13 cellular contexts compared by ENCODE assay signal in genomic region chr11:70326843-70327242, GRCh38. TPM values are rescaled to one million over a fixed set of nuclear protein-coding genes. Genes with fewer than 3 reads are reported as not detected.
A peak's percentile ranks its signal among the peaks of the same experiment; 100 is the strongest.
DNase-seq lines count a peak whose midpoint lies in the region; ATAC-seq and TF ChIP-seq lines count a peak whose summit lies in the region.
"Had no signal": no experiment of that assay in that cellular context is flagged by ENCODE, and none has a peak within 500 bp of the region (broad histone marks: within the 10 kb centered on the region; RNA-seq: fewer than 3 reads in every experiment).

No MANE protein-coding gene starts in this region.

- H3K9me3 ChIP-seq in hepatocyte (ENCODE audit: low read depth) (no peaks in the 10 kb centered on the region), vagina (no peaks in the 10 kb centered on the region)

- peak overlapping the region; percentile 27 to 37 for H3K27ac Mint-ChIP-seq in stimulated activated naive CD8-positive, alpha-beta T cell treated with anti-CD3 and anti-CD28 coated beads, Interleukin-15, amount 100 ng/mL, for 72 hours

- peak overlapping the region; percentile 33 for H3K4me2 ChIP-seq in hepatocyte

- no peak overlapping the region for H2AFZ ChIP-seq in hepatocyte

- WGBS in hepatocyte (ENCODE audit: low lambda C conversion rate, missing lambda C conversion rate), result 100% methylated on average over 2 of the region's 2 CpGs

- no peaks in the 10 kb centered on the region for H3K36me3 ChIP-seq in hepatocyte (replicated peaks; ENCODE audit: insufficient read depth, low read depth)
- peaks cover 0 to 33% of the 10 kb centered on the region in 2 donors for H3K36me3 ChIP-seq in vagina

- TF ChIP-seq CTCF in hepatocyte (IDR thresholded peaks at IDR 0.05; ENCODE audit: poor library complexity) (no peak), vagina (IDR thresholded peaks at IDR 0.05) (no peak)

- no peak overlapping the region for H3K4me3 Mint-ChIP-seq in stimulated activated naive CD8-positive, alpha-beta T cell treated with anti-CD3 and anti-CD28 coated beads, Interleukin-15, amount 100 ng/mL, for 72 hours

- ATAC-seq in stimulated activated naive CD8-positive, alpha-beta T cell treated with anti-CD3 and anti-CD28 coated beads, Interleukin-15, amount 100 ng/mL, for 72 hours, result no peak
- no peak for ATAC-seq in stimulated activated naive CD8-positive, alpha-beta T cell treated with anti-CD3 and anti-CD28 coated beads, Interleukin-15, Interleukin-2, amounts not matched to agents 100 U/mL and 50 U/mL, for 24 hours
- ATAC-seq in sciatic nerve, result peak; percentile 66

- no peak for TF ChIP-seq POLR2A in vagina (IDR thresholded peaks at IDR 0.05)

- H3K9me3 Mint-ChIP-seq in stimulated activated naive CD8-positive, alpha-beta T cell treated with anti-CD3 and anti-CD28 coated beads, Interleukin-15, amount 100 ng/mL, for 72 hours, result no peaks in the 10 kb centered on the region

- intact Hi-C loops in sciatic nerve (cut with DNase I), result no loop called here
- intact Hi-C loops in vagina (cut with DNase I), result no loop called here

- H3K4me1 Mint-ChIP-seq in stimulated activated naive CD8-positive, alpha-beta T cell treated with anti-CD3 and anti-CD28 coated beads, Interleukin-15, amount 100 ng/mL, for 72 hours, result peaks cover 11% of the 10 kb centered on the region

- H3K4me1 ChIP-seq in hepatocyte (ENCODE audit: insufficient read depth) (no peaks in the 10 kb centered on the region), vagina (no peaks in the 10 kb centered on the region)

- no peak for DNase-seq in stimulated activated naive CD8-positive, alpha-beta T cell treated with anti-CD3 and anti-CD28 coated beads, Interleukin-15, amount 100 ng/mL, for 72 hours
- DNase-seq in stimulated activated naive CD8-positive, alpha-beta T cell treated with anti-CD3 and anti-CD28 coated beads, Interleukin-15, Interleukin-2, amounts not matched to agents 100 U/mL and 50 U/mL, for 24 hours, result no peak
- DNase-seq in hepatocyte (ENCODE audit: low spot score) (no peak), sciatic nerve (ENCODE audit: low spot score) (no peak), vagina (ENCODE audit: extremely low spot score in 2 of 2) (no peak), glomerular visceral epithelial cell (ENCODE audit: extremely low spot score) (no peak)
- DNase-seq in activated CD8-positive, alpha-beta memory T cell treated with anti-CD3 and anti-CD28 coated beads, Interleukin-2, amount 50 U/mL, for 4 hours, result no peak
- DNase-seq in stimulated activated naive CD4-positive, alpha-beta T cell treated with Interleukin-2 at 50 U/mL for 16 hours (lab: John Stamatoyannopoulos, UW), result no peak
- DNase-seq: activated CD4-positive, alpha-beta T cell treated with anti-CD3 and anti-CD28 coated beads, Interleukin-2, amount 50 U/mL, for 48 hours; activated T-cell treated with anti-CD3 and anti-CD28 coated beads, Interleukin-2, amount 50 U/mL, for 48 hours; amniotic stem cell; KBM-7; NCI-H1092 had no signal

- no peaks in the 10 kb centered on the region for H3K9me2 ChIP-seq in hepatocyte (replicated peaks; ENCODE audit: insufficient read depth)

- no peaks in the 10 kb centered on the region for H3K27me3 ChIP-seq in hepatocyte
- H3K27me3 ChIP-seq in vagina, result no peaks in the 10 kb centered on the region

- no peaks in the 10 kb centered on the region for H3K27me3 Mint-ChIP-seq in stimulated activated naive CD8-positive, alpha-beta T cell treated with anti-CD3 and anti-CD28 coated beads, Interleukin-15, amount 100 ng/mL, for 72 hours

- H3K79me2 ChIP-seq in hepatocyte, result peaks cover 10% of the 10 kb centered on the region

- peaks cover 3% of the 10 kb centered on the region for H4K20me1 ChIP-seq in hepatocyte (ENCODE audit: insufficient read depth, poor library complexity, severe bottlenecking)

- H3K27ac ChIP-seq in hepatocyte, result peak overlapping the region; percentile 73
- H3K27ac ChIP-seq in vagina, result peak overlapping the region; percentile 44

- H3K4me3 ChIP-seq in hepatocyte, result no peak overlapping the region
- peak overlapping the region in 1 of 2 donors; percentile 13 for H3K4me3 ChIP-seq in vagina

RNA-seq across cellular contexts. Expression of gene PPFIA1, which starts 56.4 kb away (rescaled TPM):
- total RNA-seq in hepatocyte (39.6 and 58.4 TPM in 2 replicates), sciatic nerve (82.4 TPM), vagina (54.3 TPM)
- polyA plus RNA-seq in hepatocyte, result 36.0 and 36.2 TPM in 2 replicates
